28 cellular contexts compared by ENCODE assay signal in the genomic region with DNA sequence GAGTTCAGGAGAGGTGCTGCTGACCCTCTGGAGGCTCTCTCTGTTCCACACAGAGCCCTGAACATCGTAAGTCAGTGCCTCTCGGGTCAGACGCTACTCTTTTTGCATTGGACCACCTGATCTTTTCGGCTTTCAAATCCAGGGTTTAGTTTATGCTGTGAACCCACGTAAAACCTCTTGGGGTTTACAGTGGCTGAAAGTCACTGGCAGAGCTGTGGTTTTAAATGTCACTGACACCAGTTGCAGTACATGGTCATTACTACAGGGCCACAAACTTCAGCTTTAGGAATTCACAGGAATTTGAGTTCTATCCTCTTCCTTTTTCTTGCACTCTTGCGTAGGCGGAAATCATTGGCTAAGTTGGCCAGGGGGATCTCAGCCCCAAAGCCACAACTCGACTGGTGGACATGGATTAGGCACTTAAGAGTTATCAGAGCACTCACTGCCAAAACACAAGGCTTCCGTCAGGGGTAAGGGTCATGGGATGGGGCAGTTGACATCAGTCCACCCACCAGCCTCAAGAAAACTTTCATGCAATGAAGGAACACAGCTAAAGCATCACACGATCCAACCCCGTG.
"Had no signal": no experiment of that assay in that cellular context is flagged by ENCODE, and none has a peak within 500 bp of the region (broad histone marks: within the 10 kb centered on the region; RNA-seq: fewer than 3 reads in every experiment).

No MANE protein-coding gene starts in this region.

- H3K4me3 Mint-ChIP-seq: activated CD8-positive, alpha-beta T cell treated with anti-CD3 and anti-CD28 coated beads for 36 hours; activated T-cell treated with anti-CD3 and anti-CD28 coated beads, Interleukin-2, amount 50 U/mL, for 4 hours; activated T-helper 17 cell treated with anti-CD3 and anti-CD28 coated beads, Interleukin-2, amount 50 U/mL, for 72 hours; mesothelial cell of epicardium; naive B cell; nephron progenitor cell; T-helper 17 cell had no signal

- DNase-seq: activated CD4-positive, alpha-beta T cell treated with anti-CD3 and anti-CD28 coated beads, Interleukin-2, amount 50 U/mL, for 1 hour; activated CD4-positive, CD25-positive, alpha-beta regulatory T cell treated with anti-CD3 and anti-CD28 coated beads, Interleukin-2, amount 50 U/mL, for 72 hours; activated CD8-positive, alpha-beta T cell treated with anti-CD3 and anti-CD28 coated beads for 36 hours; activated gamma-delta T cell treated with Interleukin-2 at 50 U/mL for 16 hours; activated naive CD4-positive, alpha-beta T cell treated with anti-CD3 and anti-CD28 coated beads, Interleukin-2, amount 50 U/mL, for 16 hours; activated T-cell treated with anti-CD3 and anti-CD28 coated beads, Interleukin-2, amount 50 U/mL, for 4 hours; dorsolateral prefrontal cortex; effector memory CD4-positive, alpha-beta T cell; erythroblast; naive B cell; nephron progenitor cell; stimulated activated CD4-positive, alpha-beta T cell treated with anti-CD3 and anti-CD28 coated beads, Interleukin-1b, Interleukin-23, amount 100 ng/mL, for 48 hours; stimulated activated CD4-positive, alpha-beta T cell treated with anti-CD3 and anti-CD28 coated beads, Interleukin-4, amount 100 ng/mL, for 4 hours; stimulated activated CD8-positive, alpha-beta memory T cell treated with anti-CD3 and anti-CD28 coated beads, Interleukin-4, amount 100 ng/mL, for 48 hours; stimulated activated naive CD4-positive, alpha-beta T cell; T-helper 17 cell; T1000; tibial artery; upper lobe of right lung; WERI-Rb-1 had no signal

- ATAC-seq: activated CD8-positive, alpha-beta T cell treated with anti-CD3 and anti-CD28 coated beads for 36 hours; activated T-cell treated with anti-CD3 and anti-CD28 coated beads, Interleukin-2, amount 50 U/mL, for 4 hours; activated T-helper 17 cell treated with anti-CD3 and anti-CD28 coated beads, Interleukin-2, amount 50 U/mL, for 72 hours; gastroesophageal sphincter; T-helper 17 cell; upper lobe of right lung had no signal

- H3K36me3 Mint-ChIP-seq: mesothelial cell of epicardium, naive B cell had no signal

- H3K4me1 Mint-ChIP-seq: activated T-helper 17 cell treated with anti-CD3 and anti-CD28 coated beads, Interleukin-2, amount 50 U/mL, for 72 hours; naive B cell had no signal

- H3K36me3 ChIP-seq: gastroesophageal sphincter, right atrium auricular region, suprapubic skin, tibial artery, upper lobe of right lung, WERI-Rb-1 had no signal

- H3K27ac Mint-ChIP-seq: activated CD8-positive, alpha-beta T cell treated with anti-CD3 and anti-CD28 coated beads for 36 hours; activated T-helper 17 cell treated with anti-CD3 and anti-CD28 coated beads, Interleukin-2, amount 50 U/mL, for 72 hours; mesothelial cell of epicardium; naive B cell; nephron progenitor cell; T-helper 17 cell had no signal

- H3K9me3 ChIP-seq: right atrium auricular region, suprapubic skin, tibial artery, upper lobe of right lung had no signal

- H3K27me3 ChIP-seq: hepatocyte, right atrium auricular region, tibial artery, upper lobe of right lung had no signal

- H3K9me3 Mint-ChIP-seq: activated CD8-positive, alpha-beta T cell treated with anti-CD3 and anti-CD28 coated beads for 36 hours; activated T-cell treated with anti-CD3 and anti-CD28 coated beads, Interleukin-2, amount 50 U/mL, for 4 hours; activated T-helper 17 cell treated with anti-CD3 and anti-CD28 coated beads, Interleukin-2, amount 50 U/mL, for 72 hours had no signal

- H3K27ac ChIP-seq: gastroesophageal sphincter, hepatocyte, parathyroid adenoma, right atrium auricular region, suprapubic skin, tibial artery, upper lobe of right lung, WERI-Rb-1 had no signal

- H3K9ac ChIP-seq: parathyroid adenoma had no signal

- H3K4me3 ChIP-seq: dorsolateral prefrontal cortex, gastroesophageal sphincter, hepatocyte, right atrium auricular region, smooth muscle cell, suprapubic skin, tibial artery, upper lobe of right lung had no signal

- H3K4me1 ChIP-seq: gastroesophageal sphincter, parathyroid adenoma, right atrium auricular region, suprapubic skin, tibial artery, upper lobe of right lung had no signal
